Comparison of ENCODE assay signal across 1 cellular context in genomic region chr4:184310171-184310567, GRCh38.
TF ChIP-seq lines count a peak whose summit lies in the region.

No MANE protein-coding gene starts in this region.

TF ChIP-seq in GM23338, 12 proteins besides CTCF, POLR2A, EP300 and RAD21 (continued from another document):
- TF ChIP-seq ZNF462 (CRISPR knock-in tag; IDR thresholded peaks at IDR 0.05) (no peak), EZH2phosphoT487 (IDR thresholded peaks at IDR 0.05; ENCODE audit: unreplicated experiment) (no peak), JUNB (IDR thresholded peaks at IDR 0.05; ENCODE audit: unreplicated experiment) (no peak), ZNF114 (CRISPR knock-in tag; IDR thresholded peaks at IDR 0.05) (no peak), NANOG (IDR thresholded peaks at IDR 0.05; ENCODE audit: borderline replicate concordance) (no peak)
